In the genomic region with DNA sequence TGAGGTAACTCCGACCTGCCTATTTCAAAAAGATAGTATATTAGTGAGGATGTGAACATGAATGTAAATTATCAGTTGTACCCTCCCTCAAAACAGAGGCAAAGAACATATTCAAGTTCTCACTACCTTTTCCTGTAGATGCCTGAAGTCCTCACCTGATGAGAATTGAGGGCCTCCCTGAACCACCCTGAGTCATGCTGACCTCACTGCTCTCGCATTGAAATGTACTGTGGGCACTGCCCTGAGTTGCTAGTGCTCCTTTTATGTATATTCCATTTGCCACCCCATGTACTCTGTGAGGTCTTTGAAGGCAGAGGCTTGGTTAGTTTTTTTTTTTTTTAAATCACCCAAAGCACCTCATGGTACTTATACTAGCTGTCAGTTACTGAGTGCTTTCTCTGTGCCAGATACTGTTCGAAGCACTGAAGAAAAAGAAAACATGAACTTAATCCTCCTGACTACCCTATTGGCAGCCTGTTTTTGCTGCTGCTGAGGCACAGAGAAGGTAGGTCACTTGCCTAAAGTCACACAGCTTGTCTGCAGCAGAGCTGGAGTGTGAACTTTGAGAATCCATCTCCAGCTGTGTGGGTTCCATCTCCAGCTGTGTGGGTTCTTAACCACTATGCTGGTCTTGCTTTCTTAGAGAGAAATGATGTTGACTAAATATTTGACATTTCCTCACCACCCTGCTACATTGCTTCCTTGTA, we compare ENCODE assay signal across 34 cellular contexts.
DNase-seq lines count a peak whose midpoint lies in the region; ATAC-seq, FAIRE-seq and TF ChIP-seq lines count a peak whose summit lies in the region.
"Had no signal": no experiment of that assay in that cellular context is flagged by ENCODE, and none has a peak within 500 bp of the region (broad histone marks: within the 10 kb centered on the region; RNA-seq: fewer than 3 reads in every experiment).

No MANE protein-coding gene starts in this region.

- ATAC-seq in activated CD8-positive, alpha-beta memory T cell treated with anti-CD3 and anti-CD28 coated beads, Interleukin-2, amount 10 ng/mL, durations not matched to agents 7 days and 5 days: no peak
- no peak for ATAC-seq in HG02840 (IDR thresholded peaks at IDR 0.05; ENCODE audit: low FRiP score, unreplicated experiment)
- ATAC-seq: activated CD4-positive, CD25-positive, alpha-beta regulatory T cell treated with anti-CD3 and anti-CD28 coated beads, Interleukin-2, amount 50 U/mL, for 24 hours; SK-N-SH treated with all-trans-retinoic acid at 6 μM for 48 hours; T-helper 17 cell had no signal

- DNase-seq in activated naive CD4-positive, alpha-beta T cell treated with anti-CD3 and anti-CD28 coated beads for 36 hours: peak; percentile 5
- DNase-seq in activated naive CD4-positive, alpha-beta T cell (lab: John Stamatoyannopoulos, UW): no peak
- peak; percentile 13 for DNase-seq in HT1080 (ENCODE audit: low read depth)
- DNase-seq in bronchial epithelial cell (ENCODE audit: low read depth): peak; percentile 73
- DNase-seq in renal cortical epithelial cell (ENCODE audit: low read depth): peak; percentile 72
- no peak for DNase-seq in activated CD8-positive, alpha-beta memory T cell treated with anti-CD3 and anti-CD28 coated beads, Interleukin-2, amount 10 ng/mL, durations not matched to agents 7 days and 5 days
- no peak for DNase-seq in type B pancreatic cell (ENCODE audit: extremely low spot score, unreplicated experiment)
- DNase-seq: activated effector memory CD4-positive, alpha-beta T cell treated with Interleukin-2 at 50 U/mL for 16 hours; activated naive CD8-positive, alpha-beta T cell treated with anti-CD3 and anti-CD28 coated beads for 36 hours; activated T-cell treated with anti-CD3 and anti-CD28 coated beads for 4 hours; anterior cingulate cortex; BE2C; CD8-positive, alpha-beta memory T cell; colonic mucosa; DMS153; effector CD4-positive, alpha-beta T cell; left ventricle myocardium inferior; NCI-H1092 treated with DMSO at 0.1 percent for 48 hours; NCI-H1930; NCI-H524 treated with DMSO at 0.1 percent for 48 hours; OCI-M1; Right ventricle myocardium superior; stimulated activated CD4-positive, alpha-beta T cell treated with anti-CD3 and anti-CD28 coated beads, Interleukin-2, amount 100 ng/mL, for 24 hours; stomach; T-helper 17 cell; thyroid gland had no signal

- H3K27me3 Mint-ChIP-seq in activated naive CD4-positive, alpha-beta T cell treated with anti-CD3 and anti-CD28 coated beads for 36 hours (ENCODE audit: low read depth): no peaks in the 10 kb centered on the region
- H3K27me3 Mint-ChIP-seq in activated CD8-positive, alpha-beta memory T cell treated with anti-CD3 and anti-CD28 coated beads, Interleukin-2, amount 10 ng/mL, durations not matched to agents 7 days and 5 days: no peaks in the 10 kb centered on the region
- H3K27me3 Mint-ChIP-seq in type B pancreatic cell: peaks cover 3% of the 10 kb centered on the region
- H3K27me3 Mint-ChIP-seq: activated naive CD8-positive, alpha-beta T cell treated with anti-CD3 and anti-CD28 coated beads for 36 hours had no signal

- H3K4me3 Mint-ChIP-seq in activated naive CD4-positive, alpha-beta T cell treated with anti-CD3 and anti-CD28 coated beads for 36 hours: no peak overlapping the region
- no peak overlapping the region for H3K4me3 Mint-ChIP-seq in activated CD8-positive, alpha-beta memory T cell treated with anti-CD3 and anti-CD28 coated beads, Interleukin-2, amount 10 ng/mL, durations not matched to agents 7 days and 5 days
- no peak overlapping the region for H3K4me3 Mint-ChIP-seq in type B pancreatic cell
- H3K4me3 Mint-ChIP-seq: activated naive CD8-positive, alpha-beta T cell treated with anti-CD3 and anti-CD28 coated beads for 36 hours; CD8-positive, alpha-beta memory T cell; neural progenitor cell; T-helper 17 cell had no signal

- no peaks in the 10 kb centered on the region for H3K36me3 ChIP-seq in bronchial epithelial cell (ENCODE audit: control insufficient read depth, insufficient read depth, low read length)
- H3K36me3 ChIP-seq: BE2C, cardiac muscle cell, colonic mucosa, left ventricle myocardium inferior, neural progenitor cell, right atrium auricular region, stomach, thyroid gland had no signal

- intact Hi-C loops in activated naive CD4-positive, alpha-beta T cell treated with anti-CD3 and anti-CD28 coated beads for 36 hours (cut with micrococcal nuclease): no loop called here

- TF ChIP-seq CTCF in bronchial epithelial cell (IDR thresholded peaks at IDR 0.05; ENCODE audit: insufficient read depth, low read length, severe bottlenecking): no peak
- no peak for TF ChIP-seq CTCF in type B pancreatic cell (conservative IDR thresholded peaks at IDR 0.05)

- no peak overlapping the region for H3K4me3 ChIP-seq in bronchial epithelial cell (ENCODE audit: low read depth, low read length)
- H3K4me3 ChIP-seq: cardiac muscle cell, colonic mucosa, left ventricle myocardium inferior, neural progenitor cell, right atrium auricular region, smooth muscle cell, stomach, thyroid gland had no signal

- H3K36me3 Mint-ChIP-seq in activated naive CD4-positive, alpha-beta T cell treated with anti-CD3 and anti-CD28 coated beads for 36 hours (ENCODE audit: low read depth): no peaks in the 10 kb centered on the region
- no peaks in the 10 kb centered on the region for H3K36me3 Mint-ChIP-seq in activated CD8-positive, alpha-beta memory T cell treated with anti-CD3 and anti-CD28 coated beads, Interleukin-2, amount 10 ng/mL, durations not matched to agents 7 days and 5 days
- H3K36me3 Mint-ChIP-seq in type B pancreatic cell: peaks cover 4% of the 10 kb centered on the region
- H3K36me3 Mint-ChIP-seq: activated naive CD8-positive, alpha-beta T cell treated with anti-CD3 and anti-CD28 coated beads for 36 hours; CD8-positive, alpha-beta memory T cell; neural progenitor cell had no signal

- H3K27me3 ChIP-seq in bronchial epithelial cell (ENCODE audit: control insufficient read depth, insufficient read depth, low read length): no peaks in the 10 kb centered on the region
- H3K27me3 ChIP-seq: BE2C, cardiac muscle cell, colonic mucosa, neural progenitor cell, right atrium auricular region, stomach, thyroid gland had no signal

- no peaks in the 10 kb centered on the region for H3K9me3 Mint-ChIP-seq in activated naive CD4-positive, alpha-beta T cell treated with anti-CD3 and anti-CD28 coated beads for 36 hours
- no peaks in the 10 kb centered on the region for H3K9me3 Mint-ChIP-seq in activated CD8-positive, alpha-beta memory T cell treated with anti-CD3 and anti-CD28 coated beads, Interleukin-2, amount 10 ng/mL, durations not matched to agents 7 days and 5 days (ENCODE audit: low read depth)
- no peaks in the 10 kb centered on the region for H3K9me3 Mint-ChIP-seq in type B pancreatic cell
- H3K9me3 Mint-ChIP-seq: activated naive CD8-positive, alpha-beta T cell treated with anti-CD3 and anti-CD28 coated beads for 36 hours; CD8-positive, alpha-beta memory T cell had no signal

- no peaks in the 10 kb centered on the region for H3K4me1 Mint-ChIP-seq in activated naive CD4-positive, alpha-beta T cell treated with anti-CD3 and anti-CD28 coated beads for 36 hours (ENCODE audit: low read depth)
- H3K4me1 Mint-ChIP-seq in activated CD8-positive, alpha-beta memory T cell treated with anti-CD3 and anti-CD28 coated beads, Interleukin-2, amount 10 ng/mL, durations not matched to agents 7 days and 5 days: no peaks in the 10 kb centered on the region
- H3K4me1 Mint-ChIP-seq in type B pancreatic cell (ENCODE audit: unreplicated experiment): peaks cover 28% of the 10 kb centered on the region
- H3K4me1 Mint-ChIP-seq: activated naive CD8-positive, alpha-beta T cell treated with anti-CD3 and anti-CD28 coated beads for 36 hours; CD8-positive, alpha-beta memory T cell; T-helper 17 cell had no signal

- no peak overlapping the region for H3K27ac Mint-ChIP-seq in activated naive CD4-positive, alpha-beta T cell treated with anti-CD3 and anti-CD28 coated beads for 36 hours
- H3K27ac Mint-ChIP-seq in activated CD8-positive, alpha-beta memory T cell treated with anti-CD3 and anti-CD28 coated beads, Interleukin-2, amount 10 ng/mL, durations not matched to agents 7 days and 5 days: no peak overlapping the region
- no peak overlapping the region for H3K27ac Mint-ChIP-seq in type B pancreatic cell
- H3K27ac Mint-ChIP-seq: activated naive CD8-positive, alpha-beta T cell treated with anti-CD3 and anti-CD28 coated beads for 36 hours; CD8-positive, alpha-beta memory T cell; neural progenitor cell; T-helper 17 cell had no signal

- CTCF ChIA-PET in activated naive CD4-positive, alpha-beta T cell treated with anti-CD3 and anti-CD28 coated beads for 36 hours (lab: Charles Lee): interaction anchor here (2.7 kb wide), 1 partner anchor 335 kb away, joined by 19 read pairs; no protein-coding TSS in a partner anchor
- CTCF ChIA-PET in activated CD8-positive, alpha-beta memory T cell treated with anti-CD3 and anti-CD28 coated beads, Interleukin-2, amount 10 ng/mL, durations not matched to agents 7 days and 5 days (lab: Charles Lee): no interaction called here

- no peak for FAIRE-seq in bronchial epithelial cell (lab: Jason Lieb, UNC)
- FAIRE-seq: GM12892 had no signal

Comparison
In these comparisons a context has a peak if more than half of its experiments do, and no peak if none do; other contexts are left out.
1. DNase-seq: peak in activated naive CD4-positive, alpha-beta T cell treated with anti-CD3 and anti-CD28 coated beads for 36 hours (single experiment), HT1080 (single experiment), bronchial epithelial cell (single experiment) and renal cortical epithelial cell (single experiment); none in activated naive CD4-positive, alpha-beta T cell (0 of 4), activated CD8-positive, alpha-beta memory T cell treated with anti-CD3 and anti-CD28 coated beads, Interleukin-2, amount 10 ng/mL, durations not matched to agents 7 days and 5 days (single experiment) and type B pancreatic cell (single experiment).